ENCODE assay signal across 10 cellular contexts in the genomic region with DNA sequence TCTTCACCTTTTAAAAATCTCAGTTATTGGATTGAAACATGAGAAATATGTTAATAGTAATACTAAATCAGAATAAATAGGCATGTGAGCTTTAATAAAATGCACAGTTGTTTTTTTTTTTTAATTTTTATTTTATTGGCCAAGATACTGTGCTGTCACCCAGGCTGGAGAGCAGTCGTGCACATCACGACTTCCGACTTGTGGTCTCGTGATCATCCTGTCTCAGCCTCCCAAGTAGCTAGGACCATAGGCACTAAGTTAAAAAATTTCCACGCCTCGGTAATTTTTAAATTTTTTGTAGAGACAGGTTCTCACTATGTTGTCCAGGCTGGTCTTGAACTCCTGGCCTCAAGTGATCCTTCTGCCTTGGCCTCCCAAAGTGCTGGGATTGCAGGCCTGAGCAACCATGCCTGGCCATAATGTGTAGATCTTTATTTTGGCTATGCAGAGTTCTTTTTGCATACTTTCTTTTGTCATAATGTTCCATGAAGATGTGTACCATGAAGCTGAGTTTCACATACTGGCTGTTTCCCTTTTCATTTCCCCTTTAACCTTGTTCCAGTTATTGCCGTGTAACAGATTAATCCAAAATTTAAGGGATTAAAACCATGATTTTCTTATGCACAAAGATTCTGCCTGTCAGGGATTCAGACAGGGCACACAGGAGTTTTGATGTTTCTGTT. TPM values are rescaled to one million over a fixed set of nuclear protein-coding genes. Genes with fewer than 3 reads are reported as not detected.
DNase-seq lines count a peak whose midpoint lies in the region; ATAC-seq and TF ChIP-seq lines count a peak whose summit lies in the region.
"Had no signal": no experiment of that assay in that cellular context is flagged by ENCODE, and none has a peak within 500 bp of the region (broad histone marks: within the 10 kb centered on the region; RNA-seq: fewer than 3 reads in every experiment).

No MANE protein-coding gene starts in this region.

- H3K36me3 ChIP-seq in osteoblast (ENCODE audit: insufficient read depth, low read length), result peaks cover 37% of the 10 kb centered on the region
- H3K36me3 ChIP-seq in lower lobe of right lung, result peaks cover 21% of the 10 kb centered on the region

- H3K4me1 Mint-ChIP-seq in activated T-cell treated with anti-CD3 and anti-CD28 coated beads, Interleukin-2, amount 50 U/mL, for 4 hours (ENCODE audit: low read depth), result peaks cover 65% of the 10 kb centered on the region
- H3K4me1 Mint-ChIP-seq in activated B cell treated with CpG ODN at 0.5 μM for 24 hours, result peaks cover 49% of the 10 kb centered on the region

- CTCF ChIA-PET in activated B cell treated with CpG ODN at 0.5 μM for 24 hours (lab: Charles Lee), result interaction anchor here (1.3 kb wide), 1 partner anchor 71 kb away, joined by 3 read pairs; no protein-coding TSS in a partner anchor

- H3K4me3 ChIP-seq in osteoblast (ENCODE audit: insufficient read depth, low read length) (no peak overlapping the region), lower lobe of right lung (no peak overlapping the region)

- peak overlapping the region; percentile 76 for H3K27ac Mint-ChIP-seq in activated B cell treated with CpG ODN at 0.5 μM for 24 hours

- H3K4me2 ChIP-seq in osteoblast (ENCODE audit: insufficient read depth, low read length), result peak overlapping the region; percentile 19

- no peaks in the 10 kb centered on the region for H3K9me3 ChIP-seq in osteoblast (ENCODE audit: low read depth, low read length)
- H3K9me3 ChIP-seq in lower lobe of right lung, result no peaks in the 10 kb centered on the region

- no peaks in the 10 kb centered on the region for H3K27me3 Mint-ChIP-seq in activated T-cell treated with anti-CD3 and anti-CD28 coated beads, Interleukin-2, amount 50 U/mL, for 4 hours (ENCODE audit: low read depth)
- no peaks in the 10 kb centered on the region for H3K27me3 Mint-ChIP-seq in activated B cell treated with CpG ODN at 0.5 μM for 24 hours

- peak overlapping the region; percentile 3 for H3K27ac ChIP-seq in osteoblast (ENCODE audit: low read depth, low read length)
- H3K27ac ChIP-seq in lower lobe of right lung, result no peak overlapping the region

- H3K27me3 ChIP-seq in osteoblast (ENCODE audit: insufficient read depth, low read length) (no peaks in the 10 kb centered on the region), lower lobe of right lung (ENCODE audit: low read depth) (no peaks in the 10 kb centered on the region)

- TF ChIP-seq CTCF in activated B cell treated with CpG ODN at 0.5 μM for 24 hours (IDR thresholded peaks at IDR 0.05) (no peak), osteoblast (IDR thresholded peaks at IDR 0.05; ENCODE audit: extremely low read depth, low read depth, low read length) (no peak), lower lobe of right lung (IDR thresholded peaks at IDR 0.05) (no peak)

- POLR2A ChIA-PET in activated B cell treated with CpG ODN at 0.5 μM for 24 hours (lab: Charles Lee), result interaction anchor here (0.5 to 1.7 kb wide), 4 partner anchors 8 to 82 kb away, joined by 3 to 4 read pairs (median 3); no protein-coding TSS in a partner anchor

- no peak for DNase-seq in activated T-cell treated with anti-CD3 and anti-CD28 coated beads, Interleukin-2, amount 50 U/mL, for 4 hours
- no peak for DNase-seq in activated T-cell treated with anti-CD3 and anti-CD28 coated beads for 4 hours
- no peak for DNase-seq in activated B cell treated with CpG ODN at 0.5 μM for 24 hours
- DNase-seq in osteoblast (ENCODE audit: insufficient read length, low spot score, missing footprints), result no peak
- no peak for DNase-seq in lower lobe of right lung
- no peak for DNase-seq in NCI-H1436 treated with DMSO at 0.1 percent for 48 hours (lab: John Stamatoyannopoulos, UW)
- DNase-seq: central memory CD4-positive, alpha-beta T cell; NCI-H2029 had no signal

- H3K4me3 Mint-ChIP-seq in activated T-cell treated with anti-CD3 and anti-CD28 coated beads, Interleukin-2, amount 50 U/mL, for 4 hours, result peak overlapping the region; percentile 25
- H3K4me3 Mint-ChIP-seq in activated B cell treated with CpG ODN at 0.5 μM for 24 hours, result peak overlapping the region; percentile 25

- peaks cover 18% of the 10 kb centered on the region for H3K36me3 Mint-ChIP-seq in activated T-cell treated with anti-CD3 and anti-CD28 coated beads, Interleukin-2, amount 50 U/mL, for 4 hours (ENCODE audit: insufficient read depth)
- H3K36me3 Mint-ChIP-seq in activated B cell treated with CpG ODN at 0.5 μM for 24 hours (ENCODE audit: low read depth), result peaks cover 33% of the 10 kb centered on the region

- H3K9me3 Mint-ChIP-seq in activated T-cell treated with anti-CD3 and anti-CD28 coated beads, Interleukin-2, amount 50 U/mL, for 4 hours, result no peaks in the 10 kb centered on the region
- no peaks in the 10 kb centered on the region for H3K9me3 Mint-ChIP-seq in activated B cell treated with CpG ODN at 0.5 μM for 24 hours

- H4K20me1 ChIP-seq in osteoblast (ENCODE audit: insufficient read depth, low read length), result peaks cover 85% of the 10 kb centered on the region

- no peak overlapping the region for H2AFZ ChIP-seq in osteoblast (ENCODE audit: low read length)

- peaks cover 17% of the 10 kb centered on the region for H3K4me1 ChIP-seq in osteoblast (ENCODE audit: insufficient read depth, low read length)
- peaks cover 46% of the 10 kb centered on the region for H3K4me1 ChIP-seq in lower lobe of right lung

- ATAC-seq in activated T-cell treated with anti-CD3 and anti-CD28 coated beads, Interleukin-2, amount 50 U/mL, for 4 hours, result no peak
- peak; percentile 63 for ATAC-seq in GM21529 (IDR thresholded peaks at IDR 0.05; ENCODE audit: unreplicated experiment)
- peak; percentile 86 for ATAC-seq in activated B cell treated with CpG ODN at 0.5 μM for 24 hours (ENCODE audit: low read depth)
- ATAC-seq in HG02571 (IDR thresholded peaks at IDR 0.05; ENCODE audit: unreplicated experiment), result no peak
- no peak for ATAC-seq in lower lobe of right lung

- H3K79me2 ChIP-seq in osteoblast (ENCODE audit: insufficient read depth, low read length), result peaks cover 99% of the 10 kb centered on the region

- intact Hi-C loops in activated B cell treated with CpG ODN at 0.5 μM for 24 hours (cut with micrococcal nuclease), result loop anchor here (1.0 to 5.0 kb wide), 2 partner anchors 16 to 70 kb away; a partner anchor contains a TSS
- intact Hi-C loops in lower lobe of right lung (cut with DNase I), result no loop called here

RNA-seq across cellular contexts. Expression of a gene that starts 16.0 kb away (rescaled TPM):
- 100 to 1,000 TPM; 315 to 356 (median 341) TPM for total RNA-seq in activated T-cell treated with anti-CD3 and anti-CD28 coated beads, Interleukin-2, amount 50 U/mL, for 4 hours
- total RNA-seq in activated B cell treated with CpG ODN at 0.5 μM for 24 hours (152 and 158 TPM in 2 replicates), osteoblast (225 and 235 TPM in 2 replicates), lower lobe of right lung (187 TPM)

RNA-seq across cellular contexts. Expression of a gene that starts 37.9 kb away (rescaled TPM):
- 100 to 1,000 TPM; 203 to 213 (median 213) TPM for total RNA-seq in activated T-cell treated with anti-CD3 and anti-CD28 coated beads, Interleukin-2, amount 50 U/mL, for 4 hours
- total RNA-seq in activated B cell treated with CpG ODN at 0.5 μM for 24 hours, result 107 and 120 TPM in 2 replicates
- total RNA-seq in osteoblast, result 19.4 and 20.6 TPM in 2 replicates
- total RNA-seq in lower lobe of right lung, result 37.3 TPM

Comparison
In these comparisons a context has a peak if more than half of its experiments do, and no peak if none do; other contexts are left out.
1. ATAC-seq: peak in GM21529 (single experiment) and activated B cell treated with CpG ODN at 0.5 μM for 24 hours (single experiment); none in activated T-cell treated with anti-CD3 and anti-CD28 coated beads, Interleukin-2, amount 50 U/mL, for 4 hours (0 of 2), HG02571 (single experiment) and lower lobe of right lung (0 of 2).